8 cellular contexts compared by ENCODE assay signal in the genomic region with DNA sequence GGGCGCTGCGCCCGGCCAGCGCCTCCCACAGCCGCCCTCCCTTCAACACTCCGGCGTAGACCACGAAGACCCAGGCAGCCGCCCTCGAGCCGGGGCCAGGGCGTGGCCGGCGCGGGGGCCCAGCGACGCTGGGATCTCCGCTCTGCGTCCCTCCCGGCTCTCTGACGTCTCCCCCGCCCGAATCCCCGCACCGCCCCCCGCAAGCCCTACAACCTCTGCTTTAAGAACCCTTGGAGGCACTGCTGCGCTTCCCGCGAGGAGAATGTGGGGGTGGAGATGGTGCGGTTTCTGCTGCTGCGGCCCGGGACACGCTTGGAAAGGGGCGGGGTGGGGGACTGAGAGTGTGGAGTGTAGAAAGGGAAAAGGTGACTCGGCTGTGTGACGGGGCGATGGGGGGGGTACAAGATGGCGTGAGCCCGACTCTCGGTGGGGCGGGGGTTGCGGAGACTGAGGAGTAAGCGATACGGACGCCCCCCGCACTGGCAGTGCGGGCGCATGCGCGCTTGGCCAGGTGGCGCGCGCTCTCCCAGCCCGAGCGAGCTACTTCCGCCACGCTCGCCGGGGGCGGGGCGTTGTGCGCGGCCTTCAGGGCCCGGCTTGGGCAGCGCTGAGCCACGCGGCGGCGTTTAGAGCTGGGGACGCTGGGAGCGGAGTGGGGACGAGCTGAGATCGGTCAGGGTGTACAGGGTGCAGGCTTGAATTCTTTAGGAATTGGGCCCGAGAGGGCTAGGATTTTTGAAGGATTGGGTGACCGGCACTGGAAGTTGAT. TPM values are rescaled to one million over a fixed set of nuclear protein-coding genes. Genes with fewer than 3 reads are reported as not detected.
DNase-seq lines count a peak whose midpoint lies in the region; ATAC-seq and TF ChIP-seq lines count a peak whose summit lies in the region.

A gene (minus strand): TSS at position 380 of the 769 bp plus-strand sequence.

- intact Hi-C loops in natural killer cell (cut with micrococcal nuclease), result loop anchor here (2.0 kb wide), 1 partner anchor 45 kb away; no protein-coding TSS in a partner anchor

- no peaks in the 10 kb centered on the region for H3K27me3 Mint-ChIP-seq in natural killer cell (ENCODE audit: low read depth in 2 of 2)

- H2AFZ ChIP-seq in DND-41 (ENCODE audit: low read depth, low read length), result peak within 1 kb of the TSS; percentile 92

- H3K27ac ChIP-seq in DND-41 (ENCODE audit: low read length) (peak within 1 kb of the TSS; percentile 97), Peyer's patch (peak within 1 kb of the TSS; percentile 93 to 98 (median 98))

- H3K27me3 ChIP-seq in DND-41 (ENCODE audit: insufficient read depth, low read length, poor library complexity), result no peaks in the 10 kb centered on the region
- H3K27me3 ChIP-seq in Peyer's patch, result no peaks in the 10 kb centered on the region

- in situ Hi-C loops in KBM-7 (cut with MboI; ENCODE audit: low pct_unique_long_range_greater_than_20kb, low sequenced_read_pairs), result no loop called here

- no peaks in the 10 kb centered on the region for H3K36me3 ChIP-seq in DND-41 (ENCODE audit: insufficient read depth, low read length)
- H3K36me3 ChIP-seq in Peyer's patch, result no peaks in the 10 kb centered on the region

- peak within 1 kb of the TSS; percentile 96 for H3K4me3 Mint-ChIP-seq in natural killer cell

- peak within 1 kb of the TSS; percentile 84 for H3K4me2 ChIP-seq in DND-41 (ENCODE audit: insufficient read depth, low read length)

- no peaks in the 10 kb centered on the region for H3K9me3 ChIP-seq in DND-41 (ENCODE audit: insufficient read depth, low read length, severe bottlenecking)
- H3K9me3 ChIP-seq in Peyer's patch, result no peaks in the 10 kb centered on the region

- H3K27ac Mint-ChIP-seq in natural killer cell, result peak within 1 kb of the TSS; percentile 93 to 98

- peaks cover 46% of the 10 kb centered on the region for H3K79me2 ChIP-seq in DND-41 (ENCODE audit: insufficient read depth, low read length)

- TF ChIP-seq POLR2A in Peyer's patch (IDR thresholded peaks at IDR 0.05), result peak; percentile 36 to 54

- H3K9ac ChIP-seq in DND-41 (ENCODE audit: low read depth, low read length), result peak within 1 kb of the TSS; percentile 98

- no peaks in the 10 kb centered on the region for H3K9me3 Mint-ChIP-seq in natural killer cell

- H4K20me1 ChIP-seq in DND-41 (ENCODE audit: insufficient read depth, low read length), result no peaks in the 10 kb centered on the region

- peak; percentile 20 for TF ChIP-seq CTCF in DND-41 (IDR thresholded peaks at IDR 0.05; ENCODE audit: borderline replicate concordance, extremely low read depth, low read length, poor library complexity, severe bottlenecking)
- TF ChIP-seq CTCF in Peyer's patch (IDR thresholded peaks at IDR 0.05), result peak in 2 of 6 experiments; percentile 27 to 37
- TF ChIP-seq CTCF in fibroblast of mammary gland (conservative IDR thresholded peaks at IDR 0.05; ENCODE audit: control insufficient read depth, insufficient read depth, low read depth, low read length), result no peak
- TF ChIP-seq CTCF in natural killer cell (IDR thresholded peaks at IDR 0.05), result no peak

- peak; percentile 85 for ATAC-seq in DND-41 (ENCODE audit: insufficient read depth, low read depth)
- ATAC-seq in GM21723 (IDR thresholded peaks at IDR 0.05; ENCODE audit: unreplicated experiment), result peak; percentile 94
- peak; percentile 82 to 94 (median 88) for ATAC-seq in natural killer cell

- H3K36me3 Mint-ChIP-seq in natural killer cell, result no peaks in the 10 kb centered on the region

- H3K4me3 ChIP-seq in DND-41 (ENCODE audit: low read depth in 1 of 2, low read length in 2 of 2) (peak within 1 kb of the TSS; percentile 69 to 88), Peyer's patch (peak within 1 kb of the TSS; percentile 68 to 95 (median 92)), fibroblast of mammary gland (ENCODE audit: control insufficient read depth, low read depth, low read length) (peak within 1 kb of the TSS; percentile 83)

- peak; percentile 94 for DNase-seq in DND-41
- DNase-seq in KBM-7, result peak; percentile 94
- peak; percentile 92 to 95 (median 92) for DNase-seq in Peyer's patch
- peak; percentile 61 to 90 for DNase-seq in activated T-helper 1 cell treated with anti-CD3 and anti-CD28 coated beads, Interleukin-2, amount 50 U/mL, for 16 hours (ENCODE audit: low read depth in 1 of 2, low spot score in 1 of 2)
- peak; percentile 92 for DNase-seq in fibroblast of mammary gland (ENCODE audit: low read depth)
- DNase-seq in natural killer cell, result peak; percentile 90
- peak; percentile 79 to 90 (median 88) for DNase-seq in stimulated activated naive CD4-positive, alpha-beta T cell (lab: John Stamatoyannopoulos, UW)

- H3K4me1 Mint-ChIP-seq in natural killer cell, result peaks cover 24% of the 10 kb centered on the region in 2 donors

- peaks cover 29% of the 10 kb centered on the region for H3K4me1 ChIP-seq in DND-41 (ENCODE audit: insufficient read depth, low read length)
- H3K4me1 ChIP-seq in Peyer's patch, result peaks cover 0 to 5% (median 0%) of the 10 kb centered on the region in 4 donors

RNA-seq across cellular contexts. Expression of the gene that starts here (rescaled TPM):
- 10 to 100 TPM in 1 of 4 donors, 1 to 10 TPM in 3; 2.0 to 17.3 (median 2.7) TPM for total RNA-seq in Peyer's patch
- 10 to 100 TPM in 1 of 3 donors, 1 to 10 TPM in 2; 7.3 to 10.9 (median 9.9) TPM for total RNA-seq in natural killer cell

Comparison
In these comparisons a context has a peak if more than half of its experiments do, and no peak if none do; other contexts are left out.
1. Peak in every context shown above with its lines: DNase-seq, ATAC-seq, H3K4me3 ChIP-seq and H3K27ac ChIP-seq.